ENCODE assay signal across 1 cellular context in the genomic region with DNA sequence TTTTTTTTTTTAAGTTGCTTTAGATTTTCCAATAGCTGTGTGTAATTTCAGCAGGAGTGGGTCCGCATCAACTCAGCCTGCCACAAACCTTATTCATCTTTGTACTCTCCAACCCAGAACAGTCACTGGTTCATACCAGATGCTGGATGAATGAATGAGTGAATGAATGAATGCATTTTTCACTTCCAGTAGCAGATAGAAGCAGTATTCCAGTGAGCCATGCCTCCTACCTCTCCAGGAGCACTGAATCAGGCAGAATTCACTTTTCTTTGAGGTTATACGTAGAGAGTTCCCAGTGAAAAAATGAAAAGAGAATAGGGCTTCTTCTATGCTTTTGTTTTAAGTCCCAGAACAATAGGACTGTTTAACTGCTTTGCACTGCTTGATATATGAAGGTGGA.
TF ChIP-seq lines count a peak whose summit lies in the region.

No MANE protein-coding gene starts in this region.

TF ChIP-seq in H1, 55 proteins besides CTCF, POLR2A, EP300 and RAD21 (continued from another document):
- TF ChIP-seq MAFK (IDR thresholded peaks at IDR 0.05; ENCODE audit: low read depth, low read length) (no peak), NANOG (IDR thresholded peaks at IDR 0.05; ENCODE audit: insufficient read depth, low read depth, low read length, poor library complexity, severe bottlenecking) (no peak), NRF1 (IDR thresholded peaks at IDR 0.05; ENCODE audit: low read depth, low read length) (no peak), SP1 (IDR thresholded peaks at IDR 0.05; ENCODE audit: low read depth, low read length) (no peak), SIN3A (conservative IDR thresholded peaks at IDR 0.05 in 1 of 2, IDR thresholded peaks at IDR 0.05 in 1 of 2; ENCODE audit: low read depth in 1 of 2, low read length in 2 of 2) (no peak), CEBPB (IDR thresholded peaks at IDR 0.05; ENCODE audit: low read depth, low read length) (no peak), SP4 (IDR thresholded peaks at IDR 0.05; ENCODE audit: low read length) (no peak), KDM4A (IDR thresholded peaks at IDR 0.05; ENCODE audit: low read depth, low read length, severe bottlenecking) (no peak), SP2 (IDR thresholded peaks at IDR 0.05; ENCODE audit: low read length) (no peak), CHD1 (IDR thresholded peaks at IDR 0.05; ENCODE audit: low read depth, low read length) (no peak), RXRA (IDR thresholded peaks at IDR 0.05; ENCODE audit: insufficient read depth, low read depth, low read length) (no peak), HDAC2 (IDR thresholded peaks at IDR 0.05; ENCODE audit: borderline replicate concordance in 1 of 2, low read depth in 2 of 2, low read length in 2 of 2) (no peak), RBBP5 (IDR thresholded peaks at IDR 0.05; ENCODE audit: borderline replicate concordance, low read depth, low read length) (no peak), GABPA (IDR thresholded peaks at IDR 0.05; ENCODE audit: borderline replicate concordance, insufficient read depth, low read length) (no peak), TCF12 (IDR thresholded peaks at IDR 0.05; ENCODE audit: low read depth, low read length) (no peak)
